1 cellular context compared by ENCODE assay signal in genomic region chr2:27079233-27080139, GRCh38.
A peak's percentile ranks its signal among the peaks of the same experiment; 100 is the strongest.
TF ChIP-seq lines count a peak whose summit lies in the region.

No MANE protein-coding gene starts in this region.

TF ChIP-seq in K562, 482 proteins besides CTCF, POLR2A, EP300 and RAD21:
- TF ChIP-seq ZBTB33 (CRISPR knock-in tag; IDR thresholded peaks at IDR 0.05) (0 out of 2 replicates have a peak, but pooled peaks have one; percentile 2), ZNF232 (CRISPR knock-in tag; IDR thresholded peaks at IDR 0.05) (no peak), IRF2 (CRISPR knock-in tag; IDR thresholded peaks at IDR 0.05) (no peak), ZNF695 (CRISPR knock-in tag; IDR thresholded peaks at IDR 0.05) (no peak), NR4A1 (CRISPR knock-in tag; IDR thresholded peaks at IDR 0.05) (no peak), NR4A1 (tag; IDR thresholded peaks at IDR 0.05) (no peak), MAFK (IDR thresholded peaks at IDR 0.05; ENCODE audit: low read length) (no peak), ZNF184 (CRISPR knock-in tag; IDR thresholded peaks at IDR 0.05) (no peak), MAZ (CRISPR knock-in tag; conservative IDR thresholded peaks at IDR 0.05 in 1 of 2, IDR thresholded peaks at IDR 0.05 in 1 of 2) (no peak)
